In genomic region chr5:166977916-166978434, GRCh38 we compare ENCODE assay signal across 1 cellular context.
TF ChIP-seq lines count a peak whose summit lies in the region.

No MANE protein-coding gene starts in this region.

TF ChIP-seq in WTC11, 78 proteins besides CTCF, POLR2A, EP300 and RAD21 (continued from another document):
- TF ChIP-seq, protein P1, sequence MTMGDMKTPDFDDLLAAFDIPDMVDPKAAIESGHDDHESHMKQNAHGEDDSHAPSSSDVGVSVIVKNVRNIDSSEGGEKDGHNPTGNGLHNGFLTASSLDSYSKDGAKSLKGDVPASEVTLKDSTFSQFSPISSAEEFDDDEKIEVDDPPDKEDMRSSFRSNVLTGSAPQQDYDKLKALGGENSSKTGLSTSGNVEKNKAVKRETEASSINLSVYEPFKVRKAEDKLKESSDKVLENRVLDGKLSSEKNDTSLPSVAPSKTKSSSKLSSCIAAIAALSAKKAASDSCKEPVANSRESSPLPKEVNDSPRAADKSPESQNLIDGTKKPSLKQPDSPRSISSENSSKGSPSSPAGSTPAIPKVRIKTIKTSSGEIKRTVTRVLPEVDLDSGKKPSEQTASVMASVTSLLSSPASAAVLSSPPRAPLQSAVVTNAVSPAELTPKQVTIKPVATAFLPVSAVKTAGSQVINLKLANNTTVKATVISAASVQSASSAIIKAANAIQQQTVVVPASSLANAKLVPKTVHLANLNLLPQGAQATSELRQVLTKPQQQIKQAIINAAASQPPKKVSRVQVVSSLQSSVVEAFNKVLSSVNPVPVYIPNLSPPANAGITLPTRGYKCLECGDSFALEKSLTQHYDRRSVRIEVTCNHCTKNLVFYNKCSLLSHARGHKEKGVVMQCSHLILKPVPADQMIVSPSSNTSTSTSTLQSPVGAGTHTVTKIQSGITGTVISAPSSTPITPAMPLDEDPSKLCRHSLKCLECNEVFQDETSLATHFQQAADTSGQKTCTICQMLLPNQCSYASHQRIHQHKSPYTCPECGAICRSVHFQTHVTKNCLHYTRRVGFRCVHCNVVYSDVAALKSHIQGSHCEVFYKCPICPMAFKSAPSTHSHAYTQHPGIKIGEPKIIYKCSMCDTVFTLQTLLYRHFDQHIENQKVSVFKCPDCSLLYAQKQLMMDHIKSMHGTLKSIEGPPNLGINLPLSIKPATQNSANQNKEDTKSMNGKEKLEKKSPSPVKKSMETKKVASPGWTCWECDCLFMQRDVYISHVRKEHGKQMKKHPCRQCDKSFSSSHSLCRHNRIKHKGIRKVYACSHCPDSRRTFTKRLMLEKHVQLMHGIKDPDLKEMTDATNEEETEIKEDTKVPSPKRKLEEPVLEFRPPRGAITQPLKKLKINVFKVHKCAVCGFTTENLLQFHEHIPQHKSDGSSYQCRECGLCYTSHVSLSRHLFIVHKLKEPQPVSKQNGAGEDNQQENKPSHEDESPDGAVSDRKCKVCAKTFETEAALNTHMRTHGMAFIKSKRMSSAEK (CRISPR knock-in tag; IDR thresholded peaks at IDR 0.05; ENCODE audit: borderline replicate concordance): no peak
- no peak for TF ChIP-seq HMGA2 (CRISPR knock-in tag; IDR thresholded peaks at IDR 0.05)
